15 cellular contexts compared by ENCODE assay signal in the genomic region with DNA sequence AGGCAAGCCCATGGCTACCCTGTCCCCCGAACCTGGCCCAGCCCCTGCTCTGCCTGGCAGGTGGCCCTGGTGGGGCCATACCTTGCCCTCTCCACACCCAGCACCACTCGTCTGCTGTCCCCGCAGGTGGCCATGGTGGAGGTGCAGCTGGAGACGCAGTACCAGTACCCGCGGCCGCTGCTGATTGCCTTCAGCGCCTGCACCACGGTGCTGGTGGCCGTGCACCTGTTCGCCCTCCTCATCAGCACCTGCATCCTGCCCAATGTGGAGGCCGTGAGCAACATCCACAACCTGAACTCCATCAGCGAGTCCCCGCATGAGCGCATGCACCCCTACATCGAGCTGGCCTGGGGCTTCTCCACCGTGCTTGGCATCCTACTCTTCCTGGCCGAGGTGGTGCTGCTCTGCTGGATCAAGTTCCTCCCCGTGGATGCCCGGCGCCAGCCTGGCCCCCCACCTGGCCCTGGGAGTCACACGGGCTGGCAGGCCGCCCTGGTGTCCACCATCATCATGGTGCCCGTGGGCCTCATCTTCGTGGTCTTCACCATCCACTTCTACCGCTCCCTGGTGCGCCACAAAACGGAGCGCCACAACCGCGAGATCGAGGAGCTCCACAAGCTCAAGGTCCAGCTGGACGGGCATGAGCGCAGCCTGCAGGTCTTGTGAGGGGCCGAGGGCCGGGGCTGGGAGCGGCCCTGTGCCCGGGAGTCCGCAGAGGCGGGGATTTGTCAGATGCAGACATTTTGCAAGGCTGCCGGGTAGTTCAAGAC. TPM values are rescaled to one million over a fixed set of nuclear protein-coding genes. Genes with fewer than 3 reads are reported as not detected.
A peak's percentile ranks its signal among the peaks of the same experiment; 100 is the strongest.
DNase-seq lines count a peak whose midpoint lies in the region; ATAC-seq and TF ChIP-seq lines count a peak whose summit lies in the region.
"Had no signal": no experiment of that assay in that cellular context is flagged by ENCODE, and none has a peak within 500 bp of the region (broad histone marks: within the 10 kb centered on the region; RNA-seq: fewer than 3 reads in every experiment).

No MANE protein-coding gene starts in this region.

- no peaks in the 10 kb centered on the region for H3K27me3 Mint-ChIP-seq in stimulated activated naive B cell treated with anti-CD40 and anti-IgM and Interleukin-4, amounts not matched to agents 10 μg/mL and 1 μg/mL and 100 μg/mL, for 72 hours

- no peak for ATAC-seq in stimulated activated naive B cell treated with anti-CD40 and anti-IgM and Interleukin-4, amounts not matched to agents 10 μg/mL and 1 μg/mL and 100 μg/mL, for 72 hours (replicated peaks)
- ATAC-seq in upper lobe of left lung (ENCODE audit: low FRiP score in 2 of 2): no peak

- H3K9me3 ChIP-seq in OCI-LY7 (ENCODE audit: low read length) (peaks cover 4% of the 10 kb centered on the region; the same call in 1 of the 2 replicates), upper lobe of left lung (no peaks in the 10 kb centered on the region)

- H3K27me3 ChIP-seq in H7 (ENCODE audit: control insufficient read depth, insufficient read depth, low read length) (no peaks in the 10 kb centered on the region), upper lobe of left lung (no peaks in the 10 kb centered on the region)

- peak overlapping the region; percentile 100 for H3K27ac ChIP-seq in OCI-LY7 (ENCODE audit: low read depth, low read length, poor library complexity, severe bottlenecking)
- no peak overlapping the region for H3K27ac ChIP-seq in upper lobe of left lung
- H3K27ac ChIP-seq: PC-9, SK-N-MC had no signal

- no peak overlapping the region for H2AFZ ChIP-seq in OCI-LY7 (ENCODE audit: low read length)
- H2AFZ ChIP-seq: PC-9 had no signal

- peak overlapping the region; percentile 28 to 50 for H3K4me3 Mint-ChIP-seq in stimulated activated naive B cell treated with anti-CD40 and anti-IgM and Interleukin-4, amounts not matched to agents 10 μg/mL and 1 μg/mL and 100 μg/mL, for 72 hours

- POLR2A ChIA-PET in OCI-LY7 (lab: Charles Lee): interaction anchor here (0.6 to 9.7 kb wide), 3 partner anchors 14 to 159 kb away, joined by 4 to 66 read pairs (median 5); partner anchors contain the start of genes ORAI2 and SH2B2

- H3K79me2 ChIP-seq in OCI-LY7 (ENCODE audit: insufficient read depth, low read depth, low read length): peaks cover 30% of the 10 kb centered on the region; the same call in 1 of the 2 replicates

- BruUV-seq in OCI-LY7 (replicated peaks; lab: Mats Ljungman, UMichigan): TSS peak; percentile 1

- intact Hi-C loops in OCI-LY7 (cut with micrococcal nuclease; ENCODE audit: unreplicated experiment): loop anchor here (10.0 kb wide), 1 partner anchor 642 kb away; no protein-coding TSS in a partner anchor

- no peak for TF ChIP-seq POLR2A in upper lobe of left lung (IDR thresholded peaks at IDR 0.05)

- H3K27ac Mint-ChIP-seq in stimulated activated naive B cell treated with anti-CD40 and anti-IgM and Interleukin-4, amounts not matched to agents 10 μg/mL and 1 μg/mL and 100 μg/mL, for 72 hours: peak overlapping the region; percentile 97

- WGBS in upper lobe of left lung, 2 donors: 90 to 93% methylated on average over 22 to 41 of the region's 41 CpGs

- H3K4me2 ChIP-seq in OCI-LY7 (ENCODE audit: low read length): peak overlapping the region; percentile 51
- H3K4me2 ChIP-seq: PC-9 had no signal

- peaks cover 79% of the 10 kb centered on the region for H3K4me1 ChIP-seq in OCI-LY7 (ENCODE audit: insufficient read depth, low read length, poor library complexity, severe bottlenecking)
- peaks cover 0 to 3% (median 0%) of the 10 kb centered on the region in 4 donors for H3K4me1 ChIP-seq in upper lobe of left lung

- TF ChIP-seq EP300 in upper lobe of left lung (IDR thresholded peaks at IDR 0.05): no peak

- CTCF ChIA-PET in OCI-LY7 (lab: Charles Lee; ENCODE audit: unreplicated experiment): interaction anchor here (0.5 to 0.7 kb wide), 2 partner anchors 14 to 38 kb away, joined by 3 to 4 read pairs; no protein-coding TSS in a partner anchor

- H3K4me1 Mint-ChIP-seq in stimulated activated naive B cell treated with anti-CD40 and anti-IgM and Interleukin-4, amounts not matched to agents 10 μg/mL and 1 μg/mL and 100 μg/mL, for 72 hours: peaks cover 40 to 59% of the 10 kb centered on the region in 2 donors

- no peaks in the 10 kb centered on the region for H4K20me1 ChIP-seq in OCI-LY7 (ENCODE audit: insufficient read depth, low read length)

- H3K9me2 ChIP-seq in OCI-LY7 (ENCODE audit: insufficient read depth, low read length): no peaks in the 10 kb centered on the region

- H3K9me3 Mint-ChIP-seq in stimulated activated naive B cell treated with anti-CD40 and anti-IgM and Interleukin-4, amounts not matched to agents 10 μg/mL and 1 μg/mL and 100 μg/mL, for 72 hours: no peaks in the 10 kb centered on the region

- DNase-seq in H7 (peak; percentile 34), OCI-LY7 (ENCODE audit: low spot score) (peak; percentile 94), islet precursor cell (peak; percentile 47), SW 1271 (lab: John Stamatoyannopoulos, UW) (no peak), upper lobe of left lung (no peak), T-helper 9 cell (no peak)
- DNase-seq in stimulated activated naive B cell treated with anti-CD40 and anti-IgM and Interleukin-4, amounts not matched to agents 10 μg/mL and 1 μg/mL and 100 μg/mL, for 72 hours: no peak
- DNase-seq: EL, IMR-90, NCI-H146, NCI-H2081 treated with DMSO at 0.1 percent for 48 hours, NCI-H226, NCI-H526 treated with DMSO at 0.1 percent for 48 hours, PC-9 had no signal

- H3K36me3 ChIP-seq in H7 (replicated peaks; ENCODE audit: control insufficient read depth, insufficient read depth, low read length) (peaks cover 2% of the 10 kb centered on the region), OCI-LY7 (ENCODE audit: insufficient read depth, low read length) (peaks cover 71% of the 10 kb centered on the region), upper lobe of left lung (peaks cover 0 to 41% (median 33%) of the 10 kb centered on the region in 4 donors)

- peaks cover 51 to 61% of the 10 kb centered on the region in 2 donors for H3K36me3 Mint-ChIP-seq in stimulated activated naive B cell treated with anti-CD40 and anti-IgM and Interleukin-4, amounts not matched to agents 10 μg/mL and 1 μg/mL and 100 μg/mL, for 72 hours

- H3K4me3 ChIP-seq in H7 (ENCODE audit: insufficient read depth, low read depth, low read length): no peak overlapping the region
- peak overlapping the region; percentile 22 for H3K4me3 ChIP-seq in OCI-LY7 (ENCODE audit: low read depth, low read length, poor library complexity, severe bottlenecking)
- H3K4me3 ChIP-seq in upper lobe of left lung: no peak overlapping the region
- H3K4me3 ChIP-seq: PC-9, SK-N-MC had no signal

- TF ChIP-seq CTCF in OCI-LY7 (conservative IDR thresholded peaks at IDR 0.05; ENCODE audit: low read length): no peak
- TF ChIP-seq CTCF in upper lobe of left lung (IDR thresholded peaks at IDR 0.05): no peak

RNA-seq across cellular contexts. Expression of gene ORAI2, which starts 13.2 kb away (rescaled TPM):
- 13.3 and 17.3 TPM in 2 replicates for total RNA-seq in H7 (2014; rRNA removed; shearing (Covaris generic))
- 130 and 149 TPM in 2 replicates for total RNA-seq in OCI-LY7 (2014; rRNA removed; shearing (Covaris generic))
- total RNA-seq in OCI-LY7 (2022): 230 and 263 TPM in 2 replicates
- 10 to 100 TPM in 5 of 6 donors, 1 to 10 TPM in 1; 9.4 to 35.2 (median 30.5) TPM for total RNA-seq in upper lobe of left lung

RNA-seq across cellular contexts. Expression of gene ALKBH4, which starts 18.1 kb away (rescaled TPM):
- 29.1 and 30.5 TPM in 2 replicates for total RNA-seq in H7 (2014; rRNA removed; shearing (Covaris generic))
- 17.5 and 23.6 TPM in 2 replicates for total RNA-seq in OCI-LY7 (2014; rRNA removed; shearing (Covaris generic))
- total RNA-seq in OCI-LY7 (2022) (12.1 and 13.3 TPM in 2 replicates), upper lobe of left lung (10 to 100 TPM; 10.4 to 34.2 (median 18.2) TPM)

RNA-seq across cellular contexts. Expression of gene LRWD1, which starts 18.2 kb away (rescaled TPM):
- 54.0 and 67.2 TPM in 2 replicates for total RNA-seq in H7 (2014; rRNA removed; shearing (Covaris generic))
- 63.1 and 68.2 TPM in 2 replicates for total RNA-seq in OCI-LY7 (2014; rRNA removed; shearing (Covaris generic))
- total RNA-seq in OCI-LY7 (2022) (37.7 and 39.1 TPM in 2 replicates), upper lobe of left lung (10 to 100 TPM; 13.2 to 33.8 (median 31.6) TPM)

RNA-seq across cellular contexts. Expression of gene POLR2J, which starts 32.1 kb away (rescaled TPM):
- 40.9 and 42.2 TPM in 2 replicates for total RNA-seq in H7 (2014; rRNA removed; shearing (Covaris generic))
- total RNA-seq in OCI-LY7 (2014; rRNA removed; shearing (Covaris generic)): 58.1 and 62.4 TPM in 2 replicates
- total RNA-seq in OCI-LY7 (2022) (62.9 and 68.6 TPM in 2 replicates), upper lobe of left lung (10 to 100 TPM; 15.2 to 37.1 (median 26.6) TPM)

RNA-seq across cellular contexts. Expression of gene PRKRIP1, which starts 50.4 kb away (rescaled TPM):
- total RNA-seq in H7 (2014; rRNA removed; shearing (Covaris generic)): 20.5 and 24.4 TPM in 2 replicates
- 47.1 and 60.7 TPM in 2 replicates for total RNA-seq in OCI-LY7 (2014; rRNA removed; shearing (Covaris generic))
- total RNA-seq in OCI-LY7 (2022): 42.5 and 48.2 TPM in 2 replicates
- total RNA-seq in upper lobe of left lung: 10 to 100 TPM; 17.8 to 80.7 (median 23.0) TPM

Comparison
In these comparisons a context has a peak if more than half of its experiments do, and no peak if none do; other contexts are left out.
1. DNase-seq: peak in H7 (single experiment), OCI-LY7 (single experiment) and islet precursor cell (single experiment); none in stimulated activated naive B cell treated with anti-CD40 and anti-IgM and Interleukin-4, amounts not matched to agents 10 μg/mL and 1 μg/mL and 100 μg/mL, for 72 hours (single experiment), SW 1271 (0 of 2), upper lobe of left lung (0 of 2) and T-helper 9 cell (single experiment).